Comparison of ENCODE assay signal across 1 cellular context in genomic region chr15:66477011-66477410, GRCh38.
TF ChIP-seq lines count a peak whose summit lies in the region.

No MANE protein-coding gene starts in this region.

TF ChIP-seq in H1, 55 proteins besides CTCF, POLR2A, EP300 and RAD21:
- TF ChIP-seq KDM1A (IDR thresholded peaks at IDR 0.05; ENCODE audit: borderline replicate concordance, low read length) (no peak), PHF8 (conservative IDR thresholded peaks at IDR 0.05; ENCODE audit: low read depth, low read length) (no peak), NANOG (IDR thresholded peaks at IDR 0.05; ENCODE audit: insufficient read depth, low read depth, low read length, poor library complexity, severe bottlenecking) (no peak), RBBP5 (IDR thresholded peaks at IDR 0.05; ENCODE audit: borderline replicate concordance, low read depth, low read length) (no peak), TAF7 (optimal IDR thresholded peaks at IDR 0.05; ENCODE audit: borderline replicate concordance, low read depth, low read length) (no peak), HDAC6 (IDR thresholded peaks at IDR 0.05; ENCODE audit: low read depth, low read length) (no peak), BRCA1 (IDR thresholded peaks at IDR 0.05; ENCODE audit: low read depth, low read length) (no peak), YY1 (IDR thresholded peaks at IDR 0.05; ENCODE audit: low read depth, low read length) (no peak), SIX5 (IDR thresholded peaks at IDR 0.05; ENCODE audit: low read depth, low read length) (no peak), SP2 (IDR thresholded peaks at IDR 0.05; ENCODE audit: low read length) (no peak), GABPA (IDR thresholded peaks at IDR 0.05; ENCODE audit: borderline replicate concordance, insufficient read depth, low read length) (no peak), ZNF274 (IDR thresholded peaks at IDR 0.05; ENCODE audit: borderline replicate concordance, extremely low read depth, low read length) (no peak), NRF1 (IDR thresholded peaks at IDR 0.05; ENCODE audit: low read depth, low read length) (no peak), POLR2AphosphoS5 (IDR thresholded peaks at IDR 0.05; ENCODE audit: low read depth, low read length) (no peak), RNF2 (IDR thresholded peaks at IDR 0.05; ENCODE audit: borderline replicate concordance, low read depth, low read length, missing control alignments, poor library complexity, severe bottlenecking) (no peak), KDM5A (IDR thresholded peaks at IDR 0.05; ENCODE audit: low read length) (no peak), ASH2L (IDR thresholded peaks at IDR 0.05; ENCODE audit: low read length) (no peak)
- TF ChIP-seq, protein P1, sequence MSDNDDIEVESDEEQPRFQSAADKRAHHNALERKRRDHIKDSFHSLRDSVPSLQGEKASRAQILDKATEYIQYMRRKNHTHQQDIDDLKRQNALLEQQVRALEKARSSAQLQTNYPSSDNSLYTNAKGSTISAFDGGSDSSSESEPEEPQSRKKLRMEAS (IDR thresholded peaks at IDR 0.05): no peak
- TF ChIP-seq, protein P2, sequence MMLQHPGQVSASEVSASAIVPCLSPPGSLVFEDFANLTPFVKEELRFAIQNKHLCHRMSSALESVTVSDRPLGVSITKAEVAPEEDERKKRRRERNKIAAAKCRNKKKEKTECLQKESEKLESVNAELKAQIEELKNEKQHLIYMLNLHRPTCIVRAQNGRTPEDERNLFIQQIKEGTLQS (IDR thresholded peaks at IDR 0.05; ENCODE audit: insufficient read depth, low read depth, low read length): no peak
- TF ChIP-seq, protein P3, sequence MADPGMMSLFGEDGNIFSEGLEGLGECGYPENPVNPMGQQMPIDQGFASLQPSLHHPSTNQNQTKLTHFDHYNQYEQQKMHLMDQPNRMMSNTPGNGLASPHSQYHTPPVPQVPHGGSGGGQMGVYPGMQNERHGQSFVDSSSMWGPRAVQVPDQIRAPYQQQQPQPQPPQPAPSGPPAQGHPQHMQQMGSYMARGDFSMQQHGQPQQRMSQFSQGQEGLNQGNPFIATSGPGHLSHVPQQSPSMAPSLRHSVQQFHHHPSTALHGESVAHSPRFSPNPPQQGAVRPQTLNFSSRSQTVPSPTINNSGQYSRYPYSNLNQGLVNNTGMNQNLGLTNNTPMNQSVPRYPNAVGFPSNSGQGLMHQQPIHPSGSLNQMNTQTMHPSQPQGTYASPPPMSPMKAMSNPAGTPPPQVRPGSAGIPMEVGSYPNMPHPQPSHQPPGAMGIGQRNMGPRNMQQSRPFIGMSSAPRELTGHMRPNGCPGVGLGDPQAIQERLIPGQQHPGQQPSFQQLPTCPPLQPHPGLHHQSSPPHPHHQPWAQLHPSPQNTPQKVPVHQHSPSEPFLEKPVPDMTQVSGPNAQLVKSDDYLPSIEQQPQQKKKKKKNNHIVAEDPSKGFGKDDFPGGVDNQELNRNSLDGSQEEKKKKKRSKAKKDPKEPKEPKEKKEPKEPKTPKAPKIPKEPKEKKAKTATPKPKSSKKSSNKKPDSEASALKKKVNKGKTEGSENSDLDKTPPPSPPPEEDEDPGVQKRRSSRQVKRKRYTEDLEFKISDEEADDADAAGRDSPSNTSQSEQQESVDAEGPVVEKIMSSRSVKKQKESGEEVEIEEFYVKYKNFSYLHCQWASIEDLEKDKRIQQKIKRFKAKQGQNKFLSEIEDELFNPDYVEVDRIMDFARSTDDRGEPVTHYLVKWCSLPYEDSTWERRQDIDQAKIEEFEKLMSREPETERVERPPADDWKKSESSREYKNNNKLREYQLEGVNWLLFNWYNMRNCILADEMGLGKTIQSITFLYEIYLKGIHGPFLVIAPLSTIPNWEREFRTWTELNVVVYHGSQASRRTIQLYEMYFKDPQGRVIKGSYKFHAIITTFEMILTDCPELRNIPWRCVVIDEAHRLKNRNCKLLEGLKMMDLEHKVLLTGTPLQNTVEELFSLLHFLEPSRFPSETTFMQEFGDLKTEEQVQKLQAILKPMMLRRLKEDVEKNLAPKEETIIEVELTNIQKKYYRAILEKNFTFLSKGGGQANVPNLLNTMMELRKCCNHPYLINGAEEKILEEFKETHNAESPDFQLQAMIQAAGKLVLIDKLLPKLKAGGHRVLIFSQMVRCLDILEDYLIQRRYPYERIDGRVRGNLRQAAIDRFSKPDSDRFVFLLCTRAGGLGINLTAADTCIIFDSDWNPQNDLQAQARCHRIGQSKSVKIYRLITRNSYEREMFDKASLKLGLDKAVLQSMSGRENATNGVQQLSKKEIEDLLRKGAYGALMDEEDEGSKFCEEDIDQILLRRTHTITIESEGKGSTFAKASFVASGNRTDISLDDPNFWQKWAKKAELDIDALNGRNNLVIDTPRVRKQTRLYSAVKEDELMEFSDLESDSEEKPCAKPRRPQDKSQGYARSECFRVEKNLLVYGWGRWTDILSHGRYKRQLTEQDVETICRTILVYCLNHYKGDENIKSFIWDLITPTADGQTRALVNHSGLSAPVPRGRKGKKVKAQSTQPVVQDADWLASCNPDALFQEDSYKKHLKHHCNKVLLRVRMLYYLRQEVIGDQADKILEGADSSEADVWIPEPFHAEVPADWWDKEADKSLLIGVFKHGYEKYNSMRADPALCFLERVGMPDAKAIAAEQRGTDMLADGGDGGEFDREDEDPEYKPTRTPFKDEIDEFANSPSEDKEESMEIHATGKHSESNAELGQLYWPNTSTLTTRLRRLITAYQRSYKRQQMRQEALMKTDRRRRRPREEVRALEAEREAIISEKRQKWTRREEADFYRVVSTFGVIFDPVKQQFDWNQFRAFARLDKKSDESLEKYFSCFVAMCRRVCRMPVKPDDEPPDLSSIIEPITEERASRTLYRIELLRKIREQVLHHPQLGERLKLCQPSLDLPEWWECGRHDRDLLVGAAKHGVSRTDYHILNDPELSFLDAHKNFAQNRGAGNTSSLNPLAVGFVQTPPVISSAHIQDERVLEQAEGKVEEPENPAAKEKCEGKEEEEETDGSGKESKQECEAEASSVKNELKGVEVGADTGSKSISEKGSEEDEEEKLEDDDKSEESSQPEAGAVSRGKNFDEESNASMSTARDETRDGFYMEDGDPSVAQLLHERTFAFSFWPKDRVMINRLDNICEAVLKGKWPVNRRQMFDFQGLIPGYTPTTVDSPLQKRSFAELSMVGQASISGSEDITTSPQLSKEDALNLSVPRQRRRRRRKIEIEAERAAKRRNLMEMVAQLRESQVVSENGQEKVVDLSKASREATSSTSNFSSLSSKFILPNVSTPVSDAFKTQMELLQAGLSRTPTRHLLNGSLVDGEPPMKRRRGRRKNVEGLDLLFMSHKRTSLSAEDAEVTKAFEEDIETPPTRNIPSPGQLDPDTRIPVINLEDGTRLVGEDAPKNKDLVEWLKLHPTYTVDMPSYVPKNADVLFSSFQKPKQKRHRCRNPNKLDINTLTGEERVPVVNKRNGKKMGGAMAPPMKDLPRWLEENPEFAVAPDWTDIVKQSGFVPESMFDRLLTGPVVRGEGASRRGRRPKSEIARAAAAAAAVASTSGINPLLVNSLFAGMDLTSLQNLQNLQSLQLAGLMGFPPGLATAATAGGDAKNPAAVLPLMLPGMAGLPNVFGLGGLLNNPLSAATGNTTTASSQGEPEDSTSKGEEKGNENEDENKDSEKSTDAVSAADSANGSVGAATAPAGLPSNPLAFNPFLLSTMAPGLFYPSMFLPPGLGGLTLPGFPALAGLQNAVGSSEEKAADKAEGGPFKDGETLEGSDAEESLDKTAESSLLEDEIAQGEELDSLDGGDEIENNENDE (IDR thresholded peaks at IDR 0.05; ENCODE audit: insufficient replicate concordance, low read length): no peak
